In genomic region chr13:35979378-35979911, GRCh38 we compare ENCODE assay signal across 2 cellular contexts.
A peak's percentile ranks its signal among the peaks of the same experiment; 100 is the strongest.
TF ChIP-seq lines count a peak whose summit lies in the region.

No MANE protein-coding gene starts in this region.

TF ChIP-seq in liver, 16 proteins besides CTCF, POLR2A, EP300 and RAD21 (continued from another document):
- no peak for TF ChIP-seq EGR1 (IDR thresholded peaks at IDR 0.05; ENCODE audit: low read depth in 2 of 2)
- TF ChIP-seq, protein P1, sequence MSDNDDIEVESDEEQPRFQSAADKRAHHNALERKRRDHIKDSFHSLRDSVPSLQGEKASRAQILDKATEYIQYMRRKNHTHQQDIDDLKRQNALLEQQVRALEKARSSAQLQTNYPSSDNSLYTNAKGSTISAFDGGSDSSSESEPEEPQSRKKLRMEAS (IDR thresholded peaks at IDR 0.05): no peak
- no peak for TF ChIP-seq FOXA1 (IDR thresholded peaks at IDR 0.05)
- no peak for TF ChIP-seq GABPA (IDR thresholded peaks at IDR 0.05 in 1 of 2, conservative IDR thresholded peaks at IDR 0.05 in 1 of 2)
- TF ChIP-seq NR2F2 (IDR thresholded peaks at IDR 0.05): no peak
- TF ChIP-seq, protein P2, sequence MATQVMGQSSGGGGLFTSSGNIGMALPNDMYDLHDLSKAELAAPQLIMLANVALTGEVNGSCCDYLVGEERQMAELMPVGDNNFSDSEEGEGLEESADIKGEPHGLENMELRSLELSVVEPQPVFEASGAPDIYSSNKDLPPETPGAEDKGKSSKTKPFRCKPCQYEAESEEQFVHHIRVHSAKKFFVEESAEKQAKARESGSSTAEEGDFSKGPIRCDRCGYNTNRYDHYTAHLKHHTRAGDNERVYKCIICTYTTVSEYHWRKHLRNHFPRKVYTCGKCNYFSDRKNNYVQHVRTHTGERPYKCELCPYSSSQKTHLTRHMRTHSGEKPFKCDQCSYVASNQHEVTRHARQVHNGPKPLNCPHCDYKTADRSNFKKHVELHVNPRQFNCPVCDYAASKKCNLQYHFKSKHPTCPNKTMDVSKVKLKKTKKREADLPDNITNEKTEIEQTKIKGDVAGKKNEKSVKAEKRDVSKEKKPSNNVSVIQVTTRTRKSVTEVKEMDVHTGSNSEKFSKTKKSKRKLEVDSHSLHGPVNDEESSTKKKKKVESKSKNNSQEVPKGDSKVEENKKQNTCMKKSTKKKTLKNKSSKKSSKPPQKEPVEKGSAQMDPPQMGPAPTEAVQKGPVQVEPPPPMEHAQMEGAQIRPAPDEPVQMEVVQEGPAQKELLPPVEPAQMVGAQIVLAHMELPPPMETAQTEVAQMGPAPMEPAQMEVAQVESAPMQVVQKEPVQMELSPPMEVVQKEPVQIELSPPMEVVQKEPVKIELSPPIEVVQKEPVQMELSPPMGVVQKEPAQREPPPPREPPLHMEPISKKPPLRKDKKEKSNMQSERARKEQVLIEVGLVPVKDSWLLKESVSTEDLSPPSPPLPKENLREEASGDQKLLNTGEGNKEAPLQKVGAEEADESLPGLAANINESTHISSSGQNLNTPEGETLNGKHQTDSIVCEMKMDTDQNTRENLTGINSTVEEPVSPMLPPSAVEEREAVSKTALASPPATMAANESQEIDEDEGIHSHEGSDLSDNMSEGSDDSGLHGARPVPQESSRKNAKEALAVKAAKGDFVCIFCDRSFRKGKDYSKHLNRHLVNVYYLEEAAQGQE (IDR thresholded peaks at IDR 0.05): no peak
- peak in 1 of 2 donors; percentile 18 for TF ChIP-seq RXRA (IDR thresholded peaks at IDR 0.05)

TF ChIP-seq in HepG2, 621 proteins besides CTCF, POLR2A, EP300 and RAD21 (continued from another document):
- TF ChIP-seq ZBTB39 (CRISPR knock-in tag; IDR thresholded peaks at IDR 0.05) (no peak), ZNF788 (CRISPR knock-in tag; IDR thresholded peaks at IDR 0.05; ENCODE audit: borderline replicate concordance) (no peak), TOE1 (CRISPR knock-in tag; IDR thresholded peaks at IDR 0.05) (no peak), SKI (IDR thresholded peaks at IDR 0.05; ENCODE audit: partially characterized antibody) (no peak), DMAP1 (CRISPR knock-in tag; IDR thresholded peaks at IDR 0.05) (no peak), HNF1A (IDR thresholded peaks at IDR 0.05; ENCODE audit: low read depth) (no peak), HNF1A (CRISPR knock-in tag; IDR thresholded peaks at IDR 0.05; ENCODE audit: borderline replicate concordance) (no peak), ZFP62 (CRISPR knock-in tag; IDR thresholded peaks at IDR 0.05) (no peak), ZNF329 (CRISPR knock-in tag; IDR thresholded peaks at IDR 0.05; ENCODE audit: low read depth) (no peak), GZF1 (CRISPR knock-in tag; IDR thresholded peaks at IDR 0.05) (no peak), MED1 (CRISPR knock-in tag; IDR thresholded peaks at IDR 0.05) (no peak), CENPT (CRISPR knock-in tag; IDR thresholded peaks at IDR 0.05; ENCODE audit: low read depth) (no peak), TGIF2 (CRISPR knock-in tag; IDR thresholded peaks at IDR 0.05) (no peak)
- TF ChIP-seq, protein P3, sequence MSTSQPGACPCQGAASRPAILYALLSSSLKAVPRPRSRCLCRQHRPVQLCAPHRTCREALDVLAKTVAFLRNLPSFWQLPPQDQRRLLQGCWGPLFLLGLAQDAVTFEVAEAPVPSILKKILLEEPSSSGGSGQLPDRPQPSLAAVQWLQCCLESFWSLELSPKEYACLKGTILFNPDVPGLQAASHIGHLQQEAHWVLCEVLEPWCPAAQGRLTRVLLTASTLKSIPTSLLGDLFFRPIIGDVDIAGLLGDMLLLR (CRISPR knock-in tag; IDR thresholded peaks at IDR 0.05): no peak
